ENCODE assay signal across 9 cellular contexts in genomic region chr1:244350027-244350426, GRCh38.
DNase-seq lines count a peak whose midpoint lies in the region; ATAC-seq and TF ChIP-seq lines count a peak whose summit lies in the region.
"Had no signal": no experiment of that assay in that cellular context is flagged by ENCODE, and none has a peak within 500 bp of the region (broad histone marks: within the 10 kb centered on the region; RNA-seq: fewer than 3 reads in every experiment).

No MANE protein-coding gene starts in this region.

- peaks cover 63% of the 10 kb centered on the region for H3K4me1 Mint-ChIP-seq in WTC11

- DNase-seq in CD1c-positive myeloid dendritic cell (ENCODE audit: extremely low spot score) (peak; percentile 73), WTC11 (ENCODE audit: low spot score) (no peak), kidney glomerular epithelial cell (lab: John Stamatoyannopoulos, UW) (no peak), NCI-H1048 (lab: John Stamatoyannopoulos, UW) (no peak), esophagus muscularis mucosa (ENCODE audit: extremely low spot score) (no peak), dorsolateral prefrontal cortex (no peak)
- DNase-seq: DMS79 had no signal

- H3K27me3 ChIP-seq in esophagus muscularis mucosa (no peaks in the 10 kb centered on the region), dorsolateral prefrontal cortex (no peaks in the 10 kb centered on the region)

- intact Hi-C loops in esophagus muscularis mucosa (cut with DNase I): no loop called here
- intact Hi-C loops in dorsolateral prefrontal cortex (cut with DNase I): no loop called here

- no peaks in the 10 kb centered on the region for H3K9me3 ChIP-seq in esophagus muscularis mucosa

- CTCF ChIA-PET in WTC11 (lab: Charles Lee): interaction anchor here (1.2 to 2.3 kb wide), 2 partner anchors 20 to 51 kb away, joined by 3 to 5 read pairs; no protein-coding TSS in a partner anchor

- TF ChIP-seq CTCF in WTC11 (IDR thresholded peaks at IDR 0.05) (no peak), esophagus muscularis mucosa (IDR thresholded peaks at IDR 0.05) (no peak), dorsolateral prefrontal cortex (IDR thresholded peaks at IDR 0.05 in 54 of 56, conservative IDR thresholded peaks at IDR 0.05 in 2 of 56; ENCODE audit: low read depth in 1 of 56, partially characterized antibody in 56 of 56) (no peak)

- peaks cover 0 to 28% (median 18%) of the 10 kb centered on the region in 4 donors for H3K4me1 ChIP-seq in esophagus muscularis mucosa

- H3K4me3 ChIP-seq in esophagus muscularis mucosa (no peak overlapping the region), dorsolateral prefrontal cortex (no peak overlapping the region)

- no peak for TF ChIP-seq POLR2A in esophagus muscularis mucosa (IDR thresholded peaks at IDR 0.05; ENCODE audit: low read depth)

- TF ChIP-seq EP300 in esophagus muscularis mucosa (IDR thresholded peaks at IDR 0.05): no peak

- WGBS in esophagus muscularis mucosa: 57% methylated on average over 6 of the region's 6 CpGs

- H3K36me3 Mint-ChIP-seq in WTC11: no peaks in the 10 kb centered on the region

- POLR2A ChIA-PET in WTC11 (lab: Charles Lee): interaction anchor here (0.6 kb wide), 1 partner anchor 657 kb away, joined by 3 read pairs; no protein-coding TSS in a partner anchor

- H3K27ac ChIP-seq in esophagus muscularis mucosa (replicated peaks in 1 of 4) (no peak overlapping the region), dorsolateral prefrontal cortex (no peak overlapping the region)

- peak; percentile 83 for ATAC-seq in GM19395 (IDR thresholded peaks at IDR 0.05; ENCODE audit: unreplicated experiment)
- ATAC-seq in HG03095 (IDR thresholded peaks at IDR 0.05; ENCODE audit: unreplicated experiment): peak; percentile 86
- ATAC-seq in WTC11: no peak

- H3K27ac Mint-ChIP-seq in WTC11: peak overlapping the region; percentile 92

- H3K36me3 ChIP-seq in esophagus muscularis mucosa: no peaks in the 10 kb centered on the region

- H3K9me3 Mint-ChIP-seq in WTC11: peaks cover 3% of the 10 kb centered on the region; the same call in 1 of the 2 replicates

- no peaks in the 10 kb centered on the region; the same call in 1 of the 2 replicates for H3K27me3 Mint-ChIP-seq in WTC11 (ENCODE audit: low read depth)

- no peak overlapping the region for H3K4me3 Mint-ChIP-seq in WTC11

TF ChIP-seq in WTC11, 78 proteins besides CTCF, POLR2A, EP300 and RAD21 (continues in another document):
- TF ChIP-seq, protein P1, sequence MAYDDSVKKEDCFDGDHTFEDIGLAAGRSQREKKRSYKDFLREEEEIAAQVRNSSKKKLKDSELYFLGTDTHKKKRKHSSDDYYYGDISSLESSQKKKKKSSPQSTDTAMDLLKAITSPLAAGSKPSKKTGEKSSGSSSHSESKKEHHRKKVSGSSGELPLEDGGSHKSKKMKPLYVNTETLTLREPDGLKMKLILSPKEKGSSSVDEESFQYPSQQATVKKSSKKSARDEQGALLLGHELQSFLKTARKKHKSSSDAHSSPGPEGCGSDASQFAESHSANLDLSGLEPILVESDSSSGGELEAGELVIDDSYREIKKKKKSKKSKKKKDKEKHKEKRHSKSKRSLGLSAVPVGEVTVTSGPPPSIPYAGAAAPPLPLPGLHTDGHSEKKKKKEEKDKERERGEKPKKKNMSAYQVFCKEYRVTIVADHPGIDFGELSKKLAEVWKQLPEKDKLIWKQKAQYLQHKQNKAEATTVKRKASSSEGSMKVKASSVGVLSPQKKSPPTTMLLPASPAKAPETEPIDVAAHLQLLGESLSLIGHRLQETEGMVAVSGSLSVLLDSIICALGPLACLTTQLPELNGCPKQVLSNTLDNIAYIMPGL (CRISPR knock-in tag; IDR thresholded peaks at IDR 0.05): no peak
- TF ChIP-seq ZNF138 (CRISPR knock-in tag; conservative IDR thresholded peaks at IDR 0.05): no peak
- no peak for TF ChIP-seq ZSCAN18 (CRISPR knock-in tag; IDR thresholded peaks at IDR 0.05)
- TF ChIP-seq HMGA2 (CRISPR knock-in tag; IDR thresholded peaks at IDR 0.05): no peak
- TF ChIP-seq NFE2L1 (CRISPR knock-in tag; IDR thresholded peaks at IDR 0.05): no peak
- no peak for TF ChIP-seq MYBL2 (CRISPR knock-in tag; IDR thresholded peaks at IDR 0.05)
- TF ChIP-seq, protein P2, sequence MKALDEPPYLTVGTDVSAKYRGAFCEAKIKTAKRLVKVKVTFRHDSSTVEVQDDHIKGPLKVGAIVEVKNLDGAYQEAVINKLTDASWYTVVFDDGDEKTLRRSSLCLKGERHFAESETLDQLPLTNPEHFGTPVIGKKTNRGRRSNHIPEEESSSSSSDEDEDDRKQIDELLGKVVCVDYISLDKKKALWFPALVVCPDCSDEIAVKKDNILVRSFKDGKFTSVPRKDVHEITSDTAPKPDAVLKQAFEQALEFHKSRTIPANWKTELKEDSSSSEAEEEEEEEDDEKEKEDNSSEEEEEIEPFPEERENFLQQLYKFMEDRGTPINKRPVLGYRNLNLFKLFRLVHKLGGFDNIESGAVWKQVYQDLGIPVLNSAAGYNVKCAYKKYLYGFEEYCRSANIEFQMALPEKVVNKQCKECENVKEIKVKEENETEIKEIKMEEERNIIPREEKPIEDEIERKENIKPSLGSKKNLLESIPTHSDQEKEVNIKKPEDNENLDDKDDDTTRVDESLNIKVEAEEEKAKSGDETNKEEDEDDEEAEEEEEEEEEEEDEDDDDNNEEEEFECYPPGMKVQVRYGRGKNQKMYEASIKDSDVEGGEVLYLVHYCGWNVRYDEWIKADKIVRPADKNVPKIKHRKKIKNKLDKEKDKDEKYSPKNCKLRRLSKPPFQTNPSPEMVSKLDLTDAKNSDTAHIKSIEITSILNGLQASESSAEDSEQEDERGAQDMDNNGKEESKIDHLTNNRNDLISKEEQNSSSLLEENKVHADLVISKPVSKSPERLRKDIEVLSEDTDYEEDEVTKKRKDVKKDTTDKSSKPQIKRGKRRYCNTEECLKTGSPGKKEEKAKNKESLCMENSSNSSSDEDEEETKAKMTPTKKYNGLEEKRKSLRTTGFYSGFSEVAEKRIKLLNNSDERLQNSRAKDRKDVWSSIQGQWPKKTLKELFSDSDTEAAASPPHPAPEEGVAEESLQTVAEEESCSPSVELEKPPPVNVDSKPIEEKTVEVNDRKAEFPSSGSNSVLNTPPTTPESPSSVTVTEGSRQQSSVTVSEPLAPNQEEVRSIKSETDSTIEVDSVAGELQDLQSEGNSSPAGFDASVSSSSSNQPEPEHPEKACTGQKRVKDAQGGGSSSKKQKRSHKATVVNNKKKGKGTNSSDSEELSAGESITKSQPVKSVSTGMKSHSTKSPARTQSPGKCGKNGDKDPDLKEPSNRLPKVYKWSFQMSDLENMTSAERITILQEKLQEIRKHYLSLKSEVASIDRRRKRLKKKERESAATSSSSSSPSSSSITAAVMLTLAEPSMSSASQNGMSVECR (CRISPR knock-in tag; IDR thresholded peaks at IDR 0.05; ENCODE audit: borderline replicate concordance): no peak
- no peak for TF ChIP-seq ZNF121 (CRISPR knock-in tag; IDR thresholded peaks at IDR 0.05)
- TF ChIP-seq, protein P3, sequence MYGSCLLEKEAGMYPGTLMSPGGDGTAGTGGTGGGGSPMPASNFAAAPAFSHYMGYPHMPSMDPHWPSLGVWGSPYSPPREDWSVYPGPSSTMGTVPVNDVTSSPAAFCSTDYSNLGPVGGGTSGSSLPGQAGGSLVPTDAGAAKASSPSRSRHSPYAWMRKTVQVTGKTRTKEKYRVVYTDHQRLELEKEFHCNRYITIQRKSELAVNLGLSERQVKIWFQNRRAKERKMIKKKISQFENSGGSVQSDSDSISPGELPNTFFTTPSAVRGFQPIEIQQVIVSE (CRISPR knock-in tag; IDR thresholded peaks at IDR 0.05; ENCODE audit: borderline replicate concordance): no peak
- no peak for TF ChIP-seq ZNF425 (CRISPR knock-in tag; conservative IDR thresholded peaks at IDR 0.05)
